Comparison of ENCODE assay signal across 19 cellular contexts in genomic region chr3:128553560-128553959, GRCh38.
"Had no signal": no experiment of that assay in that cellular context is flagged by ENCODE, and none has a peak within 500 bp of the region (broad histone marks: within the 10 kb centered on the region; RNA-seq: fewer than 3 reads in every experiment).

No MANE protein-coding gene starts in this region.

- H3K9me3 Mint-ChIP-seq: activated CD4-positive, alpha-beta T cell treated with anti-CD3 and anti-CD28 coated beads, Interleukin-2, amount 10 ng/mL, durations not matched to agents 7 days and 5 days; activated naive CD4-positive, alpha-beta T cell treated with anti-CD3 and anti-CD28 coated beads, Interleukin-2, amount 50 U/mL, for 72 hours; activated T-cell treated with anti-CD3 and anti-CD28 coated beads, Interleukin-2, amount 50 U/mL, for 72 hours; dendritic cell treated with granulocyte-macrophage colony-stimulating factor and Interleukin-4, amounts not matched to agents 40 ng/mL and 50 ng/mL, for 4 days; stimulated activated memory B cell treated with anti-CD40 and anti-IgM and Interleukin-4, amounts not matched to agents 10 μg/mL and 1 μg/mL and 100 μg/mL, for 72 hours had no signal

- H3K27ac ChIP-seq: adrenal gland, pancreas, testis had no signal

- H3K4me1 ChIP-seq: adrenal gland, pancreas, testis had no signal

- ATAC-seq: activated CD4-positive, CD25-positive, alpha-beta regulatory T cell treated with anti-CD3 and anti-CD28 coated beads, Interleukin-2, amount 50 U/mL, for 24 hours; activated CD8-positive, alpha-beta T cell treated with anti-CD3 and anti-CD28 coated beads, Interleukin-2, amount 10 ng/mL, durations not matched to agents 7 days and 5 days; activated naive CD4-positive, alpha-beta T cell treated with anti-CD3 and anti-CD28 coated beads, Interleukin-2, amount 50 U/mL, for 72 hours; activated T-cell treated with anti-CD3 and anti-CD28 coated beads, Interleukin-2, amount 50 U/mL, for 72 hours; sciatic nerve; stimulated activated memory B cell treated with anti-CD40 and anti-IgM and Interleukin-4, amounts not matched to agents 10 μg/mL and 1 μg/mL and 100 μg/mL, for 72 hours had no signal

- H3K4me3 ChIP-seq: adrenal gland, lung, pancreas, testis had no signal

- H3K36me3 Mint-ChIP-seq: activated naive CD4-positive, alpha-beta T cell treated with anti-CD3 and anti-CD28 coated beads, Interleukin-2, amount 50 U/mL, for 72 hours; stimulated activated memory B cell treated with anti-CD40 and anti-IgM and Interleukin-4, amounts not matched to agents 10 μg/mL and 1 μg/mL and 100 μg/mL, for 72 hours had no signal

- H3K36me3 ChIP-seq: adrenal gland, pancreas had no signal

- H3K9me3 ChIP-seq: adrenal gland, pancreas, testis had no signal

- DNase-seq: activated CD4-positive, alpha-beta T cell treated with anti-CD3 and anti-CD28 coated beads, Interleukin-2, amount 10 ng/mL, durations not matched to agents 7 days and 5 days; activated CD8-positive, alpha-beta memory T cell treated with anti-CD3 and anti-CD28 coated beads, Interleukin-2, amount 50 U/mL, for 48 hours; activated CD8-positive, alpha-beta T cell treated with anti-CD3 and anti-CD28 coated beads, Interleukin-2, amount 10 ng/mL, durations not matched to agents 7 days and 5 days; activated effector memory CD4-positive, alpha-beta T cell treated with anti-CD3 and anti-CD28 coated beads, Interleukin-2, amount 50 U/mL, for 16 hours; activated T-cell treated with anti-CD3 and anti-CD28 coated beads, Interleukin-2, amount 50 U/mL, for 72 hours; effector memory CD4-positive, alpha-beta T cell; stimulated activated CD4-positive, alpha-beta T cell treated with anti-CD3 and anti-CD28 coated beads, Interleukin-4, amount 100 ng/mL, for 4 hours; T-helper 1 cell; T1000; testis had no signal

- FAIRE-seq: bronchial epithelial cell, pancreas had no signal

- H3K4me1 Mint-ChIP-seq: stimulated activated memory B cell treated with anti-CD40 and anti-IgM and Interleukin-4, amounts not matched to agents 10 μg/mL and 1 μg/mL and 100 μg/mL, for 72 hours had no signal

- H3K27me3 ChIP-seq: testis had no signal

- H3K4me3 Mint-ChIP-seq: activated CD4-positive, alpha-beta T cell treated with anti-CD3 and anti-CD28 coated beads, Interleukin-2, amount 10 ng/mL, durations not matched to agents 7 days and 5 days; activated CD8-positive, alpha-beta T cell treated with anti-CD3 and anti-CD28 coated beads, Interleukin-2, amount 10 ng/mL, durations not matched to agents 7 days and 5 days; dendritic cell treated with granulocyte-macrophage colony-stimulating factor and Interleukin-4, amounts not matched to agents 40 ng/mL and 50 ng/mL, for 4 days; stimulated activated memory B cell treated with anti-CD40 and anti-IgM and Interleukin-4, amounts not matched to agents 10 μg/mL and 1 μg/mL and 100 μg/mL, for 72 hours had no signal

- H3K27ac Mint-ChIP-seq: activated CD4-positive, alpha-beta T cell treated with anti-CD3 and anti-CD28 coated beads, Interleukin-2, amount 10 ng/mL, durations not matched to agents 7 days and 5 days; activated CD8-positive, alpha-beta T cell treated with anti-CD3 and anti-CD28 coated beads, Interleukin-2, amount 10 ng/mL, durations not matched to agents 7 days and 5 days; activated naive CD4-positive, alpha-beta T cell treated with anti-CD3 and anti-CD28 coated beads, Interleukin-2, amount 50 U/mL, for 72 hours; activated T-cell treated with anti-CD3 and anti-CD28 coated beads, Interleukin-2, amount 50 U/mL, for 72 hours; dendritic cell treated with granulocyte-macrophage colony-stimulating factor and Interleukin-4, amounts not matched to agents 40 ng/mL and 50 ng/mL, for 4 days; stimulated activated memory B cell treated with anti-CD40 and anti-IgM and Interleukin-4, amounts not matched to agents 10 μg/mL and 1 μg/mL and 100 μg/mL, for 72 hours had no signal
